In genomic region chr1:28395181-28395580, GRCh38 we compare ENCODE assay signal across 1 cellular context.
A peak's percentile ranks its signal among the peaks of the same experiment; 100 is the strongest.
TF ChIP-seq lines count a peak whose summit lies in the region.

No MANE protein-coding gene starts in this region.

TF ChIP-seq in K562, 482 proteins besides CTCF, POLR2A, EP300 and RAD21 (continued from another document and continues in another):
- TF ChIP-seq CHD7 (IDR thresholded peaks at IDR 0.05; ENCODE audit: low read depth, low read length) (no peak), ETS1 (conservative IDR thresholded peaks at IDR 0.05; ENCODE audit: control insufficient read depth, low read depth, low read length) (no peak), HDAC8 (tag; IDR thresholded peaks at IDR 0.05) (no peak), CSDE1 (IDR thresholded peaks at IDR 0.05) (no peak), ZNF444 (CRISPR knock-in tag; IDR thresholded peaks at IDR 0.05) (no peak), ZNF764 (CRISPR knock-in tag; IDR thresholded peaks at IDR 0.05; ENCODE audit: low read depth) (no peak), ELK3 (CRISPR knock-in tag; IDR thresholded peaks at IDR 0.05) (no peak), ADNP (tag; IDR thresholded peaks at IDR 0.05) (no peak), MXI1 (IDR thresholded peaks at IDR 0.05; ENCODE audit: low read depth, low read length) (no peak), PPARD (CRISPR knock-in tag; IDR thresholded peaks at IDR 0.05) (no peak), SMARCC2 (IDR thresholded peaks at IDR 0.05; ENCODE audit: low read depth) (peak; percentile 58; the same call in 1 of the 2 replicates), KAT7 (CRISPR knock-in tag; IDR thresholded peaks at IDR 0.05; ENCODE audit: borderline replicate concordance) (no peak), ZNF277 (CRISPR knock-in tag; IDR thresholded peaks at IDR 0.05; ENCODE audit: borderline replicate concordance) (no peak), SIN3A (IDR thresholded peaks at IDR 0.05; ENCODE audit: borderline replicate concordance in 2 of 2, control insufficient read depth in 1 of 2, low read depth in 2 of 2, low read length in 2 of 2) (no peak), SMARCA4 (IDR thresholded peaks at IDR 0.05) (peak; percentile 90), ZNF696 (CRISPR knock-in tag; conservative IDR thresholded peaks at IDR 0.05) (no peak), ZNF655 (CRISPR knock-in tag; IDR thresholded peaks at IDR 0.05) (no peak), ZHX1 (conservative IDR thresholded peaks at IDR 0.05; ENCODE audit: low read length) (no peak), ZNF699 (CRISPR knock-in tag; IDR thresholded peaks at IDR 0.05; ENCODE audit: insufficient replicate concordance) (no peak), MAFF (IDR thresholded peaks at IDR 0.05; ENCODE audit: low read length) (peak; percentile 81), TARDBP (IDR thresholded peaks at IDR 0.05) (no peak), NONO (IDR thresholded peaks at IDR 0.05; ENCODE audit: low read depth in 2 of 2, low read length in 1 of 2) (no peak), E4F1 (CRISPR knock-in tag; IDR thresholded peaks at IDR 0.05; ENCODE audit: borderline replicate concordance) (no peak), MTF1 (CRISPR knock-in tag; IDR thresholded peaks at IDR 0.05; ENCODE audit: borderline replicate concordance) (no peak), CREBBP (IDR thresholded peaks at IDR 0.05; ENCODE audit: low read depth, low read length) (no peak), NR0B1 (IDR thresholded peaks at IDR 0.05; ENCODE audit: partially characterized antibody) (no peak), DDX20 (tag; IDR thresholded peaks at IDR 0.05; ENCODE audit: low read depth) (no peak), PHTF2 (CRISPR knock-in tag; IDR thresholded peaks at IDR 0.05) (no peak), ZEB2 (IDR thresholded peaks at IDR 0.05) (no peak), CBFA2T3 (IDR thresholded peaks at IDR 0.05) (peak; percentile 57), TEAD4 (IDR thresholded peaks at IDR 0.05; ENCODE audit: low read length) (peak; percentile 39; the same call in 1 of the 2 replicates), TEAD4 (CRISPR knock-in tag; IDR thresholded peaks at IDR 0.05; ENCODE audit: borderline replicate concordance) (no peak), FOS (IDR thresholded peaks at IDR 0.05; ENCODE audit: extremely low read depth, insufficient read length) (no peak), SOX6 (IDR thresholded peaks at IDR 0.05) (peak; percentile 41; the same call in 1 of the 2 replicates)
